8 cellular contexts compared by ENCODE assay signal in the genomic region with DNA sequence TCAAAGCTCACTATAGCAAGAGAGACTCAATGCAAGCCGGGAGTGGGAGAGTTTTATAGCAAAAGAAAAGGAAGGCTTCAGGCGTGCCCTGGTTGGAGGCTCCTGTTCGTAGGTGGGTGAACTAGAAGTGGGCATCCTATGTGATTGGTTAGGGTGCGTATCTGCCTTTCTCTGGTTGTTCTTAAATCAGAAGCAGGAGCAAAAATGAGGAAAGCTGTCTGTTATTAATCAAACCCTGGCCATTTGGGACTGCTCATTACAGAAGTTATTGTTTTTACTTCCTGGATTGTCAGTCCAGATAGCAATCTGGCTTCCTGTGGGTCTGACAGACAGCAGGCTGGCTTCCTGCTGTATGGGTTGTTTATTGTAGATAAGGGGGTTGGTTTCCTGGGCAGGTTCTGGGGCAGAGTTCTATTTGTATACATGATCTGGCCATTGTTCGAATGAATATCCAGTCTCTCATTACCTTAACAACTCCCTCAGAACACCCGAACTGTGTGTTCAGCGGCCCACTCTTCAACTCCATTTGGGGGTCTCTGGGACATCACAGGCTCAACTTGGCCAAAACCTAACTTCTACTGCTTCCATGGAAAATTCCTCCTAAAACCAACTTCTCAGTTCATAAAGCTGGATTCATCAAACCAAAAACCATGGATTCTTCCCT. TPM values are rescaled to one million over a fixed set of nuclear protein-coding genes. Genes with fewer than 3 reads are reported as not detected.
DNase-seq lines count a peak whose midpoint lies in the region; ATAC-seq and TF ChIP-seq lines count a peak whose summit lies in the region.

No MANE protein-coding gene starts in this region.

- ATAC-seq in mucosa of descending colon (peak; percentile 74), HG03457 (IDR thresholded peaks at IDR 0.05; ENCODE audit: unreplicated experiment) (no peak), GM18520 (IDR thresholded peaks at IDR 0.05; ENCODE audit: unreplicated experiment) (no peak)

- peak overlapping the region; percentile 83 to 97 for H3K4me3 Mint-ChIP-seq in CD14-positive monocyte

- H3K9me3 Mint-ChIP-seq in CD14-positive monocyte, result peaks cover 44 to 70% (median 60%) of the 10 kb centered on the region in 7 donors

- 98% methylated on average over 5 of the region's 7 CpGs for whole genome bisulfite sequencing in mammary epithelial cell (ENCODE audit: low coverage, missing lambda C conversion rate)

- peak overlapping the region in 1 of 7 donors; percentile 25 for H3K27ac Mint-ChIP-seq in CD14-positive monocyte

- no peak overlapping the region for H3K9ac ChIP-seq in mammary epithelial cell (ENCODE audit: insufficient read depth, low read length)

- dilution Hi-C loops in mammary epithelial cell (cut with HindIII; ENCODE audit: low sequenced_read_pairs), result no loop called here

- CTCF ChIA-PET in mammary epithelial cell (lab: Charles Lee; ENCODE audit: low non-redundant PET), result no interaction called here

- H3K4me1 Mint-ChIP-seq in CD14-positive monocyte, result peaks cover 22% of the 10 kb centered on the region

- no peaks in the 10 kb centered on the region for H3K27me3 ChIP-seq in mammary epithelial cell (ENCODE audit: insufficient read depth, low read length)

- no peak overlapping the region for H3K27ac ChIP-seq in mammary epithelial cell (ENCODE audit: insufficient read depth, low read depth, low read length)

- H3K36me3 Mint-ChIP-seq in CD14-positive monocyte, result peaks cover 35 to 36% of the 10 kb centered on the region in 2 donors

- DNase-seq in CD14-positive monocyte (ENCODE audit: low spot score) (no peak), LNCaP clone FGC (ENCODE audit: low read depth) (no peak), mammary epithelial cell (no peak), mucosa of descending colon (peak in 1 of 3 donors; percentile 25), NCI-H2196 treated with DMSO at 0.1 percent for 48 hours (lab: John Stamatoyannopoulos, UW; ENCODE audit: unreplicated experiment) (no peak), NCI-H2227 (lab: John Stamatoyannopoulos, UW; ENCODE audit: unreplicated experiment) (no peak)

- no peak overlapping the region for H2AFZ ChIP-seq in mammary epithelial cell (ENCODE audit: low read depth, low read length)

- peak overlapping the region; percentile 97 for H3K4me2 ChIP-seq in mammary epithelial cell (ENCODE audit: insufficient read depth, low read depth, low read length)

- intact Hi-C loops in CD14-positive monocyte (cut with micrococcal nuclease) (no loop called here), mammary epithelial cell (cut with micrococcal nuclease) (loop anchor here (10.0 kb wide), 1 partner anchor 128 kb away; no protein-coding TSS in a partner anchor), mucosa of descending colon (cut with DNase I, micrococcal nuclease) (no loop called here)

- H4K20me1 ChIP-seq in mammary epithelial cell (ENCODE audit: insufficient read depth, low read length), result no peaks in the 10 kb centered on the region

- peaks cover 2 to 5% (median 3%) of the 10 kb centered on the region in 3 donors for H3K27me3 Mint-ChIP-seq in CD14-positive monocyte (ENCODE audit: low read depth in 3 of 3)

- no TSS peak for BruUV-seq in mammary epithelial cell (replicated peaks; lab: Mats Ljungman, UMichigan)

- TF ChIP-seq CTCF in CD14-positive monocyte (IDR thresholded peaks at IDR 0.05), result no peak
- TF ChIP-seq CTCF in LNCaP clone FGC (IDR thresholded peaks at IDR 0.05; ENCODE audit: control insufficient read depth, extremely low read depth, insufficient read depth), result no peak
- TF ChIP-seq CTCF in mammary epithelial cell (conservative IDR thresholded peaks at IDR 0.05 in 1 of 2, IDR thresholded peaks at IDR 0.05 in 1 of 2; ENCODE audit: extremely low read depth in 1 of 2, insufficient read depth in 1 of 2, low read depth in 1 of 2, low read length in 2 of 2), result no peak
- no peak for TF ChIP-seq CTCF in mucosa of descending colon (IDR thresholded peaks at IDR 0.05)

- peaks cover 39% of the 10 kb centered on the region for H3K9me3 ChIP-seq in mammary epithelial cell (replicated peaks; ENCODE audit: insufficient read depth, low read length)
- peaks cover 41% of the 10 kb centered on the region for H3K9me3 ChIP-seq in mucosa of descending colon

- peaks cover 16% of the 10 kb centered on the region for H3K79me2 ChIP-seq in mammary epithelial cell (ENCODE audit: insufficient read depth, low read length)

- H3K4me1 ChIP-seq in mammary epithelial cell (ENCODE audit: insufficient read depth, low read length), result peaks cover 4% of the 10 kb centered on the region
- H3K4me1 ChIP-seq in mucosa of descending colon (ENCODE audit: low read depth), result peaks cover 6% of the 10 kb centered on the region

- in situ Hi-C loops in mammary epithelial cell (cut with MboI; ENCODE audit: low sequenced_read_pairs in 2 of 2), result no loop called here

- H3K36me3 ChIP-seq in mammary epithelial cell (ENCODE audit: insufficient read depth, low read length) (peaks cover 8% of the 10 kb centered on the region), mucosa of descending colon (ENCODE audit: low read depth) (peaks cover 19% of the 10 kb centered on the region)

- H3K4me3 ChIP-seq in LNCaP clone FGC (ENCODE audit: low read depth, low read length) (peak overlapping the region; percentile 95), mammary epithelial cell (replicated peaks in 1 of 3; ENCODE audit: insufficient read depth in 1 of 3, low read depth in 2 of 3, low read length in 3 of 3) (no peak overlapping the region), mucosa of descending colon (no peak overlapping the region)

RNA-seq across cellular contexts. Expression of a gene that starts 1.6 kb away (rescaled TPM):
- polyA plus RNA-seq in CD14-positive monocyte, result 1 to 10 TPM; 1.7 to 3.3 TPM
- total RNA-seq in mammary epithelial cell, result 1 to 10 TPM; 2.2 to 4.7 TPM
- polyA plus RNA-seq in mammary epithelial cell, result 1.6 TPM
- 4.4 TPM for polyA minus RNA-seq in mammary epithelial cell
- 1 to 10 TPM; 5.4 to 7.6 (median 6.7) TPM for total RNA-seq in mucosa of descending colon

RNA-seq across cellular contexts. Expression of a gene that starts 35.7 kb away (rescaled TPM):
- polyA plus RNA-seq in CD14-positive monocyte, result 1 to 10 TPM in 1 of 2 donors, under 1 TPM in 1; 0.29 to 1.7 TPM
- 1 to 10 TPM; 3.5 to 3.8 TPM for total RNA-seq in mammary epithelial cell
- 2.2 TPM for polyA plus RNA-seq in mammary epithelial cell
- polyA minus RNA-seq in mammary epithelial cell, result 6.4 TPM
- 1 to 10 TPM; 1.3 to 4.9 (median 2.1) TPM for total RNA-seq in mucosa of descending colon

RNA-seq across cellular contexts. Expression of a gene that starts 37.7 kb away (rescaled TPM):
- polyA plus RNA-seq in CD14-positive monocyte, result 10 to 100 TPM in 1 of 2 donors, 1 to 10 TPM in 1; 9.3 to 15.1 TPM
- 10 to 100 TPM; 19.8 to 54.4 TPM for total RNA-seq in mammary epithelial cell
- 30.2 TPM for polyA plus RNA-seq in mammary epithelial cell
- 61.8 TPM for polyA minus RNA-seq in mammary epithelial cell
- total RNA-seq in mucosa of descending colon, result 10 to 100 TPM; 32.5 to 53.1 (median 33.8) TPM
